ENCODE assay signal across 10 cellular contexts in the genomic region with DNA sequence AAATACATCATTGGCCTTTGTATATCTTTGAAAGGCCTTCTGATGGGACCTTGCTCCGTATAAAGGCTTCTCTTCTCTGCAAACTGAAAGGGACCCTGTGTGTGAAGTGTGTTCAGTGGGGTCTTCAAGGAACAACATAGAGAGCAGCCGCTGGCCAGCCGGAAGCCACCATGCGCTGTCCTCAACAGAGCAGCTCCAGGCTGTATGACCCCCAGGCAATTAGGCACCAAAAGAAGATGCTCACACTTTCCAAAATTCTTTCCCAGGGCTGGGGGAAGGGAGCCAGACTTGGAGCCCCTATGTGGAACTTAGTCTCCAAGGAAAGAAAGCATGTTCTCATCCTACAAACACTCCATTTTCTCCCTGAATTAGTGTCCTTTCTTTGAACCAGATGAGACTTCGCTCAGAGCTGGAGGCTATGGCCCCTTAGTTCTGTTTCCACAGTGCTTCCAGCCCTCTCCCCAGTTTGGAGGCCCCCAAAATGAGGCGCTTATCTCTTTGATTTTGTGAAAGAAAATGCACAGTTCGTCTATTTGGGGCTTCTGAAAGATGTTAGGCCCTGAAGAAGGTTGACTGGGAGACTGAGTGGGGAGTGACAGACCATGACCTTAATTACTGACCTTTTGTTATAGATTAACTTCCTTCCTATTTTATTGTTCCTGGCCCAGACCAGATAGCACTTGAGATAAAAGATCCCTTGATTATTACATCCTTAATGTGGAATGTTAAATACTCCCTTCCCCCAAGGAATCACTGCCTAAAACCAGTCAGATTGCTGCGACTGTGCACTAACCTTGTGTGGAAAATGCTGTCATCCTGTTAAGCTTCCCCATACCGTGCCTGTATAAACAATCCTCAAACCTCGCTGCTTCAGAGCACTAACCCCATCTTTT.
A peak's percentile ranks its signal among the peaks of the same experiment; 100 is the strongest.
DNase-seq lines count a peak whose midpoint lies in the region; ATAC-seq and TF ChIP-seq lines count a peak whose summit lies in the region.
"Had no signal": no experiment of that assay in that cellular context is flagged by ENCODE, and none has a peak within 500 bp of the region (broad histone marks: within the 10 kb centered on the region; RNA-seq: fewer than 3 reads in every experiment).

No MANE protein-coding gene starts in this region.

- CTCF ChIA-PET in MCF 10A (lab: Yijun Ruan, JAX) = interaction anchor here (0.7 kb wide), 1 partner anchor 653 kb away, joined by 3 read pairs; no protein-coding TSS in a partner anchor

- no peaks in the 10 kb centered on the region for H3K36me3 Mint-ChIP-seq in MCF 10A (ENCODE audit: insufficient read depth, unreplicated experiment)

- H3K9me3 Mint-ChIP-seq in MCF 10A (ENCODE audit: unreplicated experiment) = no peaks in the 10 kb centered on the region

- H3K4me1 ChIP-seq in breast epithelium = no peaks in the 10 kb centered on the region
- peaks cover 0 to 26% (median 10%) of the 10 kb centered on the region in 4 donors for H3K4me1 ChIP-seq in upper lobe of left lung
- H3K4me1 ChIP-seq in tibial artery = no peaks in the 10 kb centered on the region

- H3K9me3 ChIP-seq in breast epithelium (no peaks in the 10 kb centered on the region), upper lobe of left lung (no peaks in the 10 kb centered on the region), tibial artery (no peaks in the 10 kb centered on the region)

- intact Hi-C loops in MCF 10A (cut with micrococcal nuclease) = no loop called here
- intact Hi-C loops in breast epithelium (cut with DNase I; ENCODE audit: low total_unique reads) = no loop called here
- intact Hi-C loops in tibial artery (cut with DNase I; ENCODE audit: low total_unique reads) = no loop called here

- no peak overlapping the region for H3K4me3 Mint-ChIP-seq in MCF 10A (ENCODE audit: unreplicated experiment)

- no TSS peak for BruUV-seq in MCF 10A (replicated peaks; lab: Mats Ljungman, UMichigan)

- ATAC-seq in upper lobe of left lung (ENCODE audit: low FRiP score in 2 of 2) = peak in 1 of 2 donors; percentile 75

- peak overlapping the region in 1 of 2 donors; percentile 8 for H3K27ac ChIP-seq in breast epithelium
- H3K27ac ChIP-seq in upper lobe of left lung = peak overlapping the region in 3 of 4 donors; percentile 23 to 49 (median 34)
- no peak overlapping the region for H3K27ac ChIP-seq in tibial artery

- TF ChIP-seq POLR2A in breast epithelium (IDR thresholded peaks at IDR 0.05) = no peak
- TF ChIP-seq POLR2A in upper lobe of left lung (IDR thresholded peaks at IDR 0.05) = no peak

- DNase-seq in MCF 10A (ENCODE audit: unreplicated experiment) (no peak), breast epithelium (ENCODE audit: low spot score in 2 of 2) (no peak), astrocyte of the hippocampus (ENCODE audit: low read depth, low spot score) (peak; percentile 57), left kidney (ENCODE audit: low read depth, low spot score) (peak; percentile 67), upper lobe of left lung (no peak), tibial artery (no peak), AG08395 (ENCODE audit: low spot score) (no peak)
- no peak for DNase-seq in activated naive CD4-positive, alpha-beta T cell treated with anti-CD3 and anti-CD28 coated beads, Interleukin-2, amount 50 U/mL, for 16 hours
- DNase-seq: left cardiac atrium, NCI-H1694 treated with DMSO at 0.1 percent for 48 hours had no signal

- H3K36me3 ChIP-seq in breast epithelium (no peaks in the 10 kb centered on the region), upper lobe of left lung (no peaks in the 10 kb centered on the region), tibial artery (no peaks in the 10 kb centered on the region)

- peak overlapping the region; percentile 44 for H3K27ac Mint-ChIP-seq in MCF 10A (ENCODE audit: low read depth, unreplicated experiment)

- H3K27me3 ChIP-seq in breast epithelium (no peaks in the 10 kb centered on the region), upper lobe of left lung (no peaks in the 10 kb centered on the region), tibial artery (no peaks in the 10 kb centered on the region)

- H3K4me3 ChIP-seq in breast epithelium (no peak overlapping the region), upper lobe of left lung (no peak overlapping the region), tibial artery (no peak overlapping the region)

- POLR2A ChIA-PET in MCF 10A (lab: Yijun Ruan, JAX) = no interaction called here

- WGBS in upper lobe of left lung, 2 donors = 69 to 70% methylated on average over 10 of the region's 10 CpGs

- H3K4me1 Mint-ChIP-seq in MCF 10A (ENCODE audit: insufficient read depth, unreplicated experiment) = peaks cover 13% of the 10 kb centered on the region

- TF ChIP-seq EP300 in upper lobe of left lung (IDR thresholded peaks at IDR 0.05) = peak in 1 of 4 donors; percentile 49

- no peak for TF ChIP-seq CTCF in MCF 10A (IDR thresholded peaks at IDR 0.05; ENCODE audit: unreplicated experiment)
- TF ChIP-seq CTCF in breast epithelium (IDR thresholded peaks at IDR 0.05) = no peak
- no peak for TF ChIP-seq CTCF in upper lobe of left lung (IDR thresholded peaks at IDR 0.05)
- TF ChIP-seq CTCF in tibial artery (IDR thresholded peaks at IDR 0.05) = no peak

- no peaks in the 10 kb centered on the region for H3K27me3 Mint-ChIP-seq in MCF 10A (ENCODE audit: insufficient read depth, unreplicated experiment)

Comparison
In these comparisons a context has a peak if more than half of its experiments do, and no peak if none do; other contexts are left out.
1. DNase-seq: peak in astrocyte of the hippocampus (single experiment) and left kidney (single experiment); none in MCF 10A (single experiment), breast epithelium (0 of 2), upper lobe of left lung (0 of 2), tibial artery (0 of 2), activated naive CD4-positive, alpha-beta T cell treated with anti-CD3 and anti-CD28 coated beads, Interleukin-2, amount 50 U/mL, for 16 hours (single experiment) and AG08395 (single experiment).
2. H3K27ac ChIP-seq: peak in upper lobe of left lung (3 of 4); none in tibial artery (0 of 2).